20 cellular contexts compared by ENCODE assay signal in genomic region chr20:48313346-48313745, GRCh38.
DNase-seq lines count a peak whose midpoint lies in the region; ATAC-seq and TF ChIP-seq lines count a peak whose summit lies in the region.
"Had no signal": no experiment of that assay in that cellular context is flagged by ENCODE, and none has a peak within 500 bp of the region (broad histone marks: within the 10 kb centered on the region; RNA-seq: fewer than 3 reads in every experiment).

No MANE protein-coding gene starts in this region.

- intact Hi-C loops in body of pancreas (cut with DNase I), result no loop called here

- TF ChIP-seq POLR2A in NB4 (IDR thresholded peaks at IDR 0.05; ENCODE audit: extremely low read depth, insufficient read length) (no peak), body of pancreas (IDR thresholded peaks at IDR 0.05) (no peak)

- DNase-seq in NB4 (ENCODE audit: low read depth) (peak; percentile 14), astrocyte of the spinal cord (ENCODE audit: low read depth, low spot score) (peak; percentile 4), fibroblast of mammary gland (ENCODE audit: low read depth) (peak; percentile 17), iPS-NIHi11 (ENCODE audit: low spot score) (no peak), SIG-M5 (lab: John Stamatoyannopoulos, UW) (no peak), body of pancreas (no peak)
- DNase-seq: ACHN; BE2C; C1 segment of cervical spinal cord; CD4-positive, CD25-positive, alpha-beta regulatory T cell; CD8-positive, alpha-beta memory T cell; COR-L47; DMS79; GF-D8; H7; HFFc6 had no signal

- H3K36me3 ChIP-seq in body of pancreas (replicated peaks in 1 of 2; ENCODE audit: insufficient read depth in 1 of 2, low read depth in 2 of 2), result no peaks in the 10 kb centered on the region
- H3K36me3 ChIP-seq: BE2C had no signal

- ATAC-seq in GM21526 (IDR thresholded peaks at IDR 0.05; ENCODE audit: low FRiP score, unreplicated experiment), result no peak
- no peak for ATAC-seq in body of pancreas
- ATAC-seq: GM23338, HCT116 had no signal

- no peak overlapping the region for H3K4me3 ChIP-seq in NB4 (ENCODE audit: low read depth, low read length)
- no peak overlapping the region for H3K4me3 ChIP-seq in astrocyte of the spinal cord (ENCODE audit: low read depth, low read length)
- H3K4me3 ChIP-seq in fibroblast of mammary gland (ENCODE audit: control insufficient read depth, low read depth, low read length), result no peak overlapping the region
- no peak overlapping the region for H3K4me3 ChIP-seq in body of pancreas
- H3K4me3 ChIP-seq: GM23338 had no signal

- TF ChIP-seq CTCF in NB4 (IDR thresholded peaks at IDR 0.05; ENCODE audit: low read depth, low read length), result no peak
- no peak for TF ChIP-seq CTCF in astrocyte of the spinal cord (IDR thresholded peaks at IDR 0.05; ENCODE audit: low read depth, low read length)
- no peak for TF ChIP-seq CTCF in fibroblast of mammary gland (conservative IDR thresholded peaks at IDR 0.05; ENCODE audit: control insufficient read depth, insufficient read depth, low read depth, low read length)
- TF ChIP-seq CTCF in body of pancreas (IDR thresholded peaks at IDR 0.05), result no peak

- no peaks in the 10 kb centered on the region for H3K27me3 ChIP-seq in body of pancreas
- H3K27me3 ChIP-seq: BE2C had no signal

- H3K4me1 ChIP-seq in body of pancreas, result no peaks in the 10 kb centered on the region
- H3K4me1 ChIP-seq: BE2C had no signal

- in situ Hi-C loops in astrocyte of the spinal cord (cut with HindIII; ENCODE audit: low sequenced_read_pairs), result no loop called here

- no peak overlapping the region for H3K27ac ChIP-seq in body of pancreas
- H3K27ac ChIP-seq: KMS-11 had no signal

- no peaks in the 10 kb centered on the region for H3K9me3 ChIP-seq in body of pancreas
- H3K9me3 ChIP-seq: BE2C had no signal

- 80 to 87% methylated on average over 4 of the region's 4 CpGs for WGBS in body of pancreas, 2 donors

Comparison
In these comparisons a context has a peak if more than half of its experiments do, and no peak if none do; other contexts are left out.
1. DNase-seq: peak in NB4 (single experiment), astrocyte of the spinal cord (single experiment) and fibroblast of mammary gland (single experiment); none in iPS-NIHi11 (single experiment), SIG-M5 (single experiment) and body of pancreas (0 of 4).